In genomic region chr2:86808315-86809161, GRCh38 we compare ENCODE assay signal across 8 cellular contexts. TPM values are rescaled to one million over a fixed set of nuclear protein-coding genes. Genes with fewer than 3 reads are reported as not detected.
A peak's percentile ranks its signal among the peaks of the same experiment; 100 is the strongest.
DNase-seq lines count a peak whose midpoint lies in the region; ATAC-seq and TF ChIP-seq lines count a peak whose summit lies in the region.

No MANE protein-coding gene starts in this region.

- CTCF ChIA-PET in AG04450 (lab: Charles Lee), result interaction anchor here (0.5 to 1.6 kb wide), 9 partner anchors 11 to 1811 kb away, joined by 3 to 10 read pairs (median 5); partner anchors contain the start of gene CD8A

- H3K27me3 ChIP-seq in AG04450 (ENCODE audit: control insufficient read depth, insufficient read depth, low read length), result peaks cover 45% of the 10 kb centered on the region

- DNase-seq in AG04450 (ENCODE audit: low read depth, low spot score) (peak; percentile 24), NCI-H226 (peak; percentile 54), cerebellar cortex (ENCODE audit: low spot score) (peak; percentile 91), islet precursor cell (peak; percentile 97)
- DNase-seq in activated CD4-positive, CD25-positive, alpha-beta regulatory T cell treated with anti-CD3 and anti-CD28 coated beads, Interleukin-2, amount 50 U/mL, for 16 hours (ENCODE audit: low read depth, low spot score), result peak; percentile 81
- DNase-seq in stimulated activated CD4-positive, alpha-beta T cell treated with anti-CD3 and anti-CD28 coated beads, Interleukin-12 subunit alpha, Interleukin-12 subunit beta, amount 100 ng/mL, for 4 hours, result peak; percentile 90

- peak; percentile 93 for ATAC-seq in GM18909 (IDR thresholded peaks at IDR 0.05; ENCODE audit: poor library complexity, unreplicated experiment)
- ATAC-seq in HG03280 (IDR thresholded peaks at IDR 0.05; ENCODE audit: unreplicated experiment), result peak; percentile 93

- POLR2A ChIA-PET in AG04450 (lab: Yijun Ruan, JAX), result no interaction called here

- H3K9me3 ChIP-seq in AG04450 (ENCODE audit: control insufficient read depth, insufficient read depth, low read length), result no peaks in the 10 kb centered on the region; the same call in 1 of the 2 replicates

- peak overlapping the region; percentile 45 for H3K4me3 ChIP-seq in AG04450 (ENCODE audit: low read depth, low read length)

- H3K27ac ChIP-seq in AG04450 (ENCODE audit: low read depth, low read length), result no peak overlapping the region

- TF ChIP-seq CTCF in AG04450 (IDR thresholded peaks at IDR 0.05; ENCODE audit: low read depth, low read length), result peak; percentile 80

RNA-seq across cellular contexts. Expression of gene CD8A, which starts 17.8 kb away (rescaled TPM):
- not detected in 2 replicates for polyA plus RNA-seq in AG04450 (2011; rRNA removed)
- 0.09 TPM in 1 of 2 replicates, not detected in the other for polyA minus RNA-seq in AG04450 (2011; rRNA and poly(A)+ RNA removed)

RNA-seq across cellular contexts. Expression of gene CD8B, which starts 53.1 kb away (rescaled TPM):
- polyA plus RNA-seq in AG04450 (2011; rRNA removed), result not detected in 2 replicates
- polyA minus RNA-seq in AG04450 (2011; rRNA and poly(A)+ RNA removed), result not detected in 2 replicates

Comparison
In these comparisons a context has a peak if more than half of its experiments do, and no peak if none do; other contexts are left out.
1. DNase-seq: peak in every context shown above with its lines; median percentile 97 in islet precursor cell; 91 in cerebellar cortex; 90 in stimulated activated CD4-positive, alpha-beta T cell treated with anti-CD3 and anti-CD28 coated beads, Interleukin-12 subunit alpha, Interleukin-12 subunit beta, amount 100 ng/mL, for 4 hours; 81 in activated CD4-positive, CD25-positive, alpha-beta regulatory T cell treated with anti-CD3 and anti-CD28 coated beads, Interleukin-2, amount 50 U/mL, for 16 hours; 54 in NCI-H226; 24 in AG04450.